In the genomic region with DNA sequence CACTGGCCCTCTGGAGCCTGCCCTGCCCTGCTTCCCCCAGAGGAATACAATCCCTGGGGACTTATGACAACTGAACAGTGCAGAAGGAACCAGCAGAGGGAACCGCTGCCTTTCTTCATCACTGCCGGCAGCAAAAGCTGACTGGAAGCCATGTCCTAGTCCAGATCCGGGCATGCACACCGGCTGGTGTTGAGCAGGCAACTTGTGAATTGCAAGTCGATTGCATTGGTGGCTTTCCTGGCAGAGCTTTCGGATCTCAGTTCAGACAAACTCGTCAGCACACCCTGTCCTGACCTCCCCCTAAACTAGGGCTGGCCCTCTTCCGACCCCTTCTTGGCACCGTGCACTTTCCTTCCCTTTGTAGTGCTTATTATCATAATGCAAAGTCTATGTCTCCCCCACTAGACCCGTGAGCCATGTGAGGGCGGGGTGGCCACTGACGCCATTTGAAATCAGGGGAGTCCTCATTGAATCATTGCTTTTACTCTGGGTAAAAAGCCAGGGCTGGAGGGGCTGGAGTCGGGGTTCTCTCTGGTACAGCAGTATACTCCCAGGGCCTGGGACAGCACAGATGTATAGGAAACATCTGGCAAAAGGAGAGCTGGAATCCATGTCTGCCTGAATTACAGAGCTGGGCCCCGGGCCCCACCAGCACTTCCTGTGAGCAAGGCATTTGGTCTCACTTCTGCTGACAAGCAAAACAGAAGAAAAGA, we compare ENCODE assay signal across 1 cellular context.
TF ChIP-seq lines count a peak whose summit lies in the region.

No MANE protein-coding gene starts in this region.

TF ChIP-seq in HCT116, 20 proteins besides CTCF, POLR2A, EP300 and RAD21 (continued from another document):
- no peak for TF ChIP-seq EZH2 (IDR thresholded peaks at IDR 0.05)
- TF ChIP-seq, protein P1, sequence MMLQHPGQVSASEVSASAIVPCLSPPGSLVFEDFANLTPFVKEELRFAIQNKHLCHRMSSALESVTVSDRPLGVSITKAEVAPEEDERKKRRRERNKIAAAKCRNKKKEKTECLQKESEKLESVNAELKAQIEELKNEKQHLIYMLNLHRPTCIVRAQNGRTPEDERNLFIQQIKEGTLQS (IDR thresholded peaks at IDR 0.05) = no peak
